8 cellular contexts compared by ENCODE assay signal in the genomic region with DNA sequence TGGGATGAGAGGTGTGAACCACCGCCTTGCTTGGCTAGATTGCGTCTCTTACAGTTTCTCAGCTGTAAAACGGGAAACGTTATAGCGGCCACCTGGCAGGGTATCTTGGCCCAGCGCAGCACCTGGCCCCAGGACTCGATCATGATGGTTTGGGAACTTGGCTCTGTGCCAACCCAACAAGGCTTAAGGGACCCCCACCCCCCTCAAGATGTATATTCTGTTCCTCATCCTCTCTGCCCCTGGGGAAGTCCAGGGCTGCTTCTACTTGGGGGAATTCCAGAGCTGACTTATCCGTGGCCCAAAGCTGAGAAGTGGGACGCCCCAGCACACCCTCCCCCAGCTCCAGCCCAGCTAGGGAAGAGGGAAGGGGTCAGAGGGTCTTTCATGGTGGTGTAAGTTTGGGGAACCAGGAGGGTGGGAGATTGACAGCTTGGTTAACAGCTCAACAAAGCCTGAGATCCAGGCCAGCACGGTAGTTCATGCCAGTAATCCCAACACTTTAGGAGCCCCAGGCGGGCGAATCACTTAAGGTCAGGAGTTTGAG. TPM values are rescaled to one million over a fixed set of nuclear protein-coding genes. Genes with fewer than 3 reads are reported as not detected.
DNase-seq lines count a peak whose midpoint lies in the region; ATAC-seq and TF ChIP-seq lines count a peak whose summit lies in the region.

No MANE protein-coding gene starts in this region.

- peaks cover 3% of the 10 kb centered on the region for H3K36me3 Mint-ChIP-seq in IgD-negative memory B cell
- H3K36me3 Mint-ChIP-seq in mesothelial cell of epicardium = no peaks in the 10 kb centered on the region

- H3K4me1 ChIP-seq in adrenal gland (replicated peaks in 1 of 2) = peaks cover 5 to 19% of the 10 kb centered on the region in 2 donors
- H3K4me1 ChIP-seq in aorta (ENCODE audit: control insufficient read depth in 1 of 2, insufficient read depth in 2 of 2, low read length in 2 of 2) = no peaks in the 10 kb centered on the region

- H3K4me3 ChIP-seq in adrenal gland (peak overlapping the region in 2 of 4 donors; percentile 22 to 42), aorta (ENCODE audit: low read length in 2 of 2) (no peak overlapping the region)

- H3K27me3 ChIP-seq in adrenal gland (no peaks in the 10 kb centered on the region), aorta (ENCODE audit: control insufficient read depth in 1 of 2, insufficient read depth in 2 of 2, low read length in 1 of 2) (no peaks in the 10 kb centered on the region)

- no peaks in the 10 kb centered on the region for H3K9me3 Mint-ChIP-seq in IgD-negative memory B cell
- no peaks in the 10 kb centered on the region for H3K9me3 Mint-ChIP-seq in mesothelial cell of epicardium

- H3K9me3 ChIP-seq in adrenal gland (replicated peaks in 1 of 3) = no peaks in the 10 kb centered on the region
- no peaks in the 10 kb centered on the region for H3K9me3 ChIP-seq in aorta (ENCODE audit: control insufficient read depth, low read length)

- intact Hi-C loops in adrenal gland (cut with DNase I) (no loop called here), aorta (cut with DNase I) (no loop called here)

- peak overlapping the region; percentile 84 to 95 (median 90) for H3K4me3 Mint-ChIP-seq in IgD-negative memory B cell
- H3K4me3 Mint-ChIP-seq in mesothelial cell of epicardium = peak overlapping the region; percentile 15

- H3K27ac ChIP-seq in adrenal gland = peak overlapping the region; percentile 64 to 88 (median 74)
- H3K27ac ChIP-seq in aorta (ENCODE audit: low read depth in 1 of 2, low read length in 2 of 2) = no peak overlapping the region

- peak; percentile 45 for DNase-seq in stimulated activated CD4-positive, alpha-beta T cell treated with anti-CD3 and anti-CD28 coated beads, Interleukin-4, amount 100 ng/mL, for 24 hours
- DNase-seq in stimulated activated CD4-positive, alpha-beta T cell treated with anti-CD3 and anti-CD28 coated beads, Interleukin-12 subunit alpha, Interleukin-12 subunit beta, amount 100 ng/mL, for 4 hours = no peak
- DNase-seq in adrenal gland (peak in 1 of 7 donors; percentile 31), mesothelial cell of epicardium (ENCODE audit: low spot score in 2 of 2, unreplicated experiment in 2 of 2) (no peak), aorta (no peak), NCI-H2196 (lab: John Stamatoyannopoulos, UW; ENCODE audit: unreplicated experiment) (no peak), NCI-H510A treated with DMSO at 0.1 percent for 48 hours (lab: John Stamatoyannopoulos, UW) (no peak)

- H3K27ac Mint-ChIP-seq in IgD-negative memory B cell = peak overlapping the region; percentile 97 to 99 (median 98)
- no peak overlapping the region for H3K27ac Mint-ChIP-seq in mesothelial cell of epicardium

- H3K4me1 Mint-ChIP-seq in IgD-negative memory B cell (peaks cover 18 to 36% (median 19%) of the 10 kb centered on the region in 3 donors), mesothelial cell of epicardium (no peaks in the 10 kb centered on the region)

- TF ChIP-seq CTCF in adrenal gland (IDR thresholded peaks at IDR 0.05) (no peak), mesothelial cell of epicardium (IDR thresholded peaks at IDR 0.05; ENCODE audit: unreplicated experiment) (no peak)

- peak; percentile 0 for ATAC-seq in aorta (ENCODE audit: low FRiP score)

- no peak for TF ChIP-seq POLR2A in adrenal gland (IDR thresholded peaks at IDR 0.05)

- 33 to 41% (median 34%) methylated on average over 3 to 12 of the region's 12 CpGs for whole genome bisulfite sequencing in adrenal gland, 4 donors
- 49% methylated on average over 12 of the region's 12 CpGs for WGBS in aorta, 2 donors

- H3K27me3 Mint-ChIP-seq in IgD-negative memory B cell (no peaks in the 10 kb centered on the region), mesothelial cell of epicardium (ENCODE audit: low read depth) (peaks cover 50% of the 10 kb centered on the region)

- H3K36me3 ChIP-seq in adrenal gland (replicated peaks in 1 of 2) = peaks cover 0 to 12% of the 10 kb centered on the region in 2 donors
- H3K36me3 ChIP-seq in aorta (ENCODE audit: control insufficient read depth in 1 of 2, insufficient read depth in 2 of 2, low read length in 1 of 2) = no peaks in the 10 kb centered on the region

RNA-seq across cellular contexts. Expression of gene ICAM1, which starts 0.7 kb away (rescaled TPM):
- polyA plus RNA-seq in IgD-negative memory B cell (9.2 TPM), adrenal gland (10 to 100 TPM in 2 of 3 donors, 1 to 10 TPM in 1; 8.8 to 27.6 (median 13.5) TPM), aorta (1 to 10 TPM; 4.0 to 6.0 TPM)
- total RNA-seq in adrenal gland (10 to 100 TPM; 12.2 to 90.4 (median 34.4) TPM), mesothelial cell of epicardium (9.0 to 11.6 TPM (median 9.6 TPM) in 3 replicates), aorta (10 to 100 TPM; 41.2 to 43.6 TPM)

RNA-seq across cellular contexts. Expression of gene ICAM4, which starts 15.1 kb away (rescaled TPM):
- polyA plus RNA-seq in IgD-negative memory B cell (0.81 TPM), adrenal gland (under 1 TPM in 2 of 3 donors, not detected in 1; 0.34 to 0.48 TPM), aorta (not detected)
- total RNA-seq in adrenal gland (1 to 10 TPM in 1 of 8 donors, under 1 TPM in 4, not detected in 3; 0.39 to 1.0 (median 0.53) TPM), mesothelial cell of epicardium (2.0 to 2.6 TPM (median 2.4 TPM) in 3 replicates), aorta (1 to 10 TPM in 1 of 2 donors, under 1 TPM in 1; 0.93 to 2.8 TPM)

RNA-seq across cellular contexts. Expression of gene ICAM5, which starts 18.1 kb away (rescaled TPM):
- polyA plus RNA-seq in IgD-negative memory B cell (not detected), adrenal gland (under 1 TPM in 2 of 3 donors, not detected in 1; 0.20 to 0.64 TPM), aorta (under 1 TPM in 1 of 2 donors, not detected in 1; 0.10 TPM)
- total RNA-seq in adrenal gland (1 to 10 TPM in 1 of 8 donors, under 1 TPM in 5, not detected in 2; 0.13 to 2.2 (median 0.50) TPM), mesothelial cell of epicardium (3.3 to 5.7 TPM (median 4.9 TPM) in 3 replicates), aorta (1 to 10 TPM; 1.3 to 2.5 TPM)

RNA-seq across cellular contexts. Expression of gene MRPL4, which starts 19.6 kb away (rescaled TPM):
- polyA plus RNA-seq in IgD-negative memory B cell (48.8 TPM), adrenal gland (10 to 100 TPM; 33.4 to 56.4 (median 43.8) TPM), aorta (10 to 100 TPM; 27.4 to 38.2 TPM)
- total RNA-seq in adrenal gland (100 to 1,000 TPM in 1 of 8 donors, 10 to 100 TPM in 7; 43.7 to 123 (median 86.0) TPM), mesothelial cell of epicardium (54.1 to 57.4 TPM (median 54.4 TPM) in 3 replicates), aorta (10 to 100 TPM; 22.7 to 25.4 TPM)

RNA-seq across cellular contexts. Expression of gene ZGLP1, which starts 38.0 kb away (rescaled TPM):
- 2.6 TPM for polyA plus RNA-seq in IgD-negative memory B cell
- total RNA-seq in adrenal gland = 1 to 10 TPM in 6 of 8 donors, not detected in 2; 1.0 to 4.5 (median 2.0) TPM
- polyA plus RNA-seq in adrenal gland = 10 to 100 TPM in 1 of 3 donors, 1 to 10 TPM in 1, under 1 TPM in 1; 0.48 to 38.8 (median 8.8) TPM
- 12.8 to 14.9 TPM (median 13.5 TPM) in 3 replicates for total RNA-seq in mesothelial cell of epicardium
- 1 to 10 TPM; 1.3 to 3.1 TPM for total RNA-seq in aorta
- polyA plus RNA-seq in aorta = 10 to 100 TPM in 1 of 2 donors, 1 to 10 TPM in 1; 2.1 to 22.4 TPM

Comparison
In these comparisons a context has a peak if more than half of its experiments do, and no peak if none do; other contexts are left out.
1. H3K27ac ChIP-seq: peak in adrenal gland (5 of 5); none in aorta (0 of 2).